ENCODE assay signal across 23 cellular contexts in the genomic region with DNA sequence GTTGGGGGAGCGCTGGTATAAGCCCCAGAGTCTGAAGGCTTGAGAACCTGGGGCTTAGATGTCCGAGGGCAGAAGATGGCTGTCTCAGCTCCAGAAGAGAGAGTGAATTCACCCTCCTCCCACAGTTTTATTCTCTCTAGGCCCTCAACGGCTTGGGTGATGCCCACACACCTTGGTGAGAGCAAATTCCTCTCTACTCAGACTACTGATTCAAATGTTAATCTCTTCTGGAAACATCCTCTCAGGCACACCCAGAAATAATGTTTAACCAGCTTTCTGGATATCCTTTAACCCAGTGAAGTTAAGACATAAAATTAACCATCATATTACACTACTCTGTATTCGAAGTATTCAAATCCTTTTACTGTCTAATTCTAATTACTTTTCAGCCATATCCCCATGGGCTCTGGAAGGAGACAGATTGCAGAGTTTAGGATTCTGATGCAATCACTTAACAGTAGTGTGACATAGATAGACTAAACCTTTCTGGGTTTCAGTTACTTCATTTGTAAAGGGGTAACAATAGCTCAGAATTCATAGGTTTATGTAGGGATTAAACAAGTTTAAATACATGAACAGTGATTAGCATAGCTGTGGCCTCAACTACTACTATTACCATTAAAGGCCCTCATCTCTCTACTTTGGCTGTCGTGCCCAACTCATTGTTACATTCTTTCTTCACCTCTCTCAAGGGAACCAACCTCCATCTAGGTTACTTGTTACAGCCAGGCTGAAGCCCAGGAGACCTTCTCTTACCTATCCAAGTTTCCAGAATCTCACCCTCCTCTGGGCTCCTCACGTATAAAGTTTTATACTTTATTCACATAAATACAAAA. TPM values are rescaled to one million over a fixed set of nuclear protein-coding genes. Genes with fewer than 3 reads are reported as not detected.
A peak's percentile ranks its signal among the peaks of the same experiment; 100 is the strongest.
DNase-seq lines count a peak whose midpoint lies in the region; ATAC-seq and TF ChIP-seq lines count a peak whose summit lies in the region.
"Had no signal": no experiment of that assay in that cellular context is flagged by ENCODE, and none has a peak within 500 bp of the region (broad histone marks: within the 10 kb centered on the region; RNA-seq: fewer than 3 reads in every experiment).

No MANE protein-coding gene starts in this region.

- no peaks in the 10 kb centered on the region for H3K9me2 ChIP-seq in GM23338 (ENCODE audit: insufficient read depth)

- no peak overlapping the region for H3K27ac ChIP-seq in GM23338 (ENCODE audit: low read depth)
- H3K27ac ChIP-seq in osteoblast (ENCODE audit: low read depth, low read length) = no peak overlapping the region
- H3K27ac ChIP-seq: BLaER1 treated with 17β-estradiol and CSF1 and Interleukin-3, amounts not matched to agents 10 nM and 100 nM; brain microvascular endothelial cell; dorsolateral prefrontal cortex; prostate gland had no signal

- H3K4me3 ChIP-seq in GM23338 (no peak overlapping the region), fibroblast of mammary gland (ENCODE audit: control insufficient read depth, low read depth, low read length) (no peak overlapping the region), osteoblast (ENCODE audit: insufficient read depth, low read length) (no peak overlapping the region)
- H3K4me3 ChIP-seq: BLaER1 treated with 17β-estradiol and CSF1 and Interleukin-3, amounts not matched to agents 10 nM and 100 nM; dorsolateral prefrontal cortex; prostate gland; smooth muscle cell had no signal

- no peaks in the 10 kb centered on the region for H3F3A ChIP-seq in GM23338 (replicated peaks; ENCODE audit: low read depth)

- 0 out of 2 replicates have a peak overlapping the region, but pooled peaks have one; percentile 8 for H3K4me2 ChIP-seq in GM23338
- H3K4me2 ChIP-seq in osteoblast (ENCODE audit: insufficient read depth, low read length) = no peak overlapping the region
- H3K4me2 ChIP-seq: BLaER1 treated with 17β-estradiol and CSF1 and Interleukin-3, amounts not matched to agents 10 nM and 100 nM; smooth muscle cell had no signal

- peak; percentile 30 for DNase-seq in GM23338 (ENCODE audit: low spot score)
- peak; percentile 27 for DNase-seq in NCI-H82 treated with DMSO at 0.1 percent for 48 hours (lab: John Stamatoyannopoulos, UW; ENCODE audit: unreplicated experiment)
- DNase-seq in fibroblast of mammary gland (ENCODE audit: low read depth) = peak; percentile 11
- no peak for DNase-seq in osteoblast (ENCODE audit: insufficient read length, low spot score, missing footprints)
- no peak for DNase-seq in NCI-H774 (lab: John Stamatoyannopoulos, UW)
- DNase-seq in type B pancreatic cell (ENCODE audit: extremely low spot score, unreplicated experiment) = no peak
- no peak for DNase-seq in T-helper 9 cell
- DNase-seq: activated B cell treated with CpG ODN at 0.5 μM for 24 hours; activated CD4-positive, alpha-beta memory T cell treated with anti-CD3 and anti-CD28 coated beads, Interleukin-2, amount 10 ng/mL, durations not matched to agents 7 days and 5 days; activated T-cell treated with anti-CD3 and anti-CD28 coated beads, Interleukin-2, amount 50 U/mL, for 48 hours; brain microvascular endothelial cell; dorsolateral prefrontal cortex; mammary epithelial cell; naive thymus-derived CD8-positive, alpha-beta T cell; NCI-H1694 treated with DMSO at 0.1 percent for 48 hours; NCI-H446 treated with DMSO at 0.1 percent for 48 hours; stimulated activated CD4-positive, alpha-beta T cell treated with anti-CD3 and anti-CD28 coated beads, Interleukin-4, amount 100 ng/mL, for 24 hours; substantia nigra; T-helper 2 cell had no signal

- H3K36me3 Mint-ChIP-seq in GM23338 (ENCODE audit: low read depth) (peaks cover 3% of the 10 kb centered on the region; the same call in 1 of the 3 replicates), type B pancreatic cell (no peaks in the 10 kb centered on the region)
- H3K36me3 Mint-ChIP-seq: activated naive CD8-positive, alpha-beta T cell had no signal

- H4K20me1 ChIP-seq in GM23338 (replicated peaks; ENCODE audit: insufficient read depth) = no peaks in the 10 kb centered on the region
- no peaks in the 10 kb centered on the region for H4K20me1 ChIP-seq in osteoblast (ENCODE audit: insufficient read depth, low read length)
- H4K20me1 ChIP-seq: BLaER1 treated with 17β-estradiol and CSF1 and Interleukin-3, amounts not matched to agents 10 nM and 100 nM had no signal

- ATAC-seq in GM23338 = peak; percentile 42; the same call in 1 of the 3 replicates
- ATAC-seq: naive thymus-derived CD8-positive, alpha-beta T cell had no signal

- H3K27me3 Mint-ChIP-seq in GM23338 (ENCODE audit: insufficient read depth, low read depth, poor library complexity) (peaks cover 11% of the 10 kb centered on the region), type B pancreatic cell (no peaks in the 10 kb centered on the region)

- no peaks in the 10 kb centered on the region for H3K9me3 ChIP-seq in osteoblast (ENCODE audit: low read depth, low read length)
- H3K9me3 ChIP-seq: prostate gland had no signal

- H3K27me3 ChIP-seq in GM23338 (ENCODE audit: insufficient read depth) (no peaks in the 10 kb centered on the region), osteoblast (ENCODE audit: insufficient read depth, low read length) (no peaks in the 10 kb centered on the region)
- H3K27me3 ChIP-seq: BLaER1 treated with 17β-estradiol and CSF1 and Interleukin-3, amounts not matched to agents 10 nM and 100 nM; brain microvascular endothelial cell had no signal

- H3K36me3 ChIP-seq in GM23338 (ENCODE audit: insufficient read depth) (no peaks in the 10 kb centered on the region), osteoblast (ENCODE audit: insufficient read depth, low read length) (no peaks in the 10 kb centered on the region)
- H3K36me3 ChIP-seq: BLaER1 treated with 17β-estradiol and CSF1 and Interleukin-3, amounts not matched to agents 10 nM and 100 nM; brain microvascular endothelial cell; prostate gland had no signal

- H3K79me2 ChIP-seq in GM23338 (replicated peaks; ENCODE audit: insufficient read depth) = no peaks in the 10 kb centered on the region
- H3K79me2 ChIP-seq in osteoblast (ENCODE audit: insufficient read depth, low read length) = no peaks in the 10 kb centered on the region

- H3K4me1 ChIP-seq in GM23338 (ENCODE audit: insufficient read depth) (peaks cover 10% of the 10 kb centered on the region; the same call in 1 of the 2 replicates), osteoblast (ENCODE audit: insufficient read depth, low read length) (no peaks in the 10 kb centered on the region)
- H3K4me1 ChIP-seq: prostate gland had no signal

- H2AFZ ChIP-seq in GM23338 (no peak overlapping the region), osteoblast (ENCODE audit: low read length) (peak overlapping the region; percentile 25)

- H3K9me3 Mint-ChIP-seq in GM23338 (no peaks in the 10 kb centered on the region), type B pancreatic cell (no peaks in the 10 kb centered on the region)
- H3K9me3 Mint-ChIP-seq: activated B cell treated with CpG ODN at 0.5 μM for 24 hours; activated CD4-positive, alpha-beta memory T cell treated with anti-CD3 and anti-CD28 coated beads, Interleukin-2, amount 10 ng/mL, durations not matched to agents 7 days and 5 days; naive thymus-derived CD8-positive, alpha-beta T cell had no signal

- H3K4me1 Mint-ChIP-seq in GM23338 = peaks cover 36% of the 10 kb centered on the region
- H3K4me1 Mint-ChIP-seq in type B pancreatic cell (ENCODE audit: unreplicated experiment) = no peaks in the 10 kb centered on the region
- H3K4me1 Mint-ChIP-seq: activated B cell treated with CpG ODN at 0.5 μM for 24 hours; activated CD4-positive, alpha-beta memory T cell treated with anti-CD3 and anti-CD28 coated beads, Interleukin-2, amount 10 ng/mL, durations not matched to agents 7 days and 5 days; naive thymus-derived CD8-positive, alpha-beta T cell had no signal

- H3K4me3 Mint-ChIP-seq in GM23338 (no peak overlapping the region), type B pancreatic cell (no peak overlapping the region)
- H3K4me3 Mint-ChIP-seq: activated B cell treated with CpG ODN at 0.5 μM for 24 hours; activated CD4-positive, alpha-beta memory T cell treated with anti-CD3 and anti-CD28 coated beads, Interleukin-2, amount 10 ng/mL, durations not matched to agents 7 days and 5 days; activated naive CD8-positive, alpha-beta T cell; naive thymus-derived CD8-positive, alpha-beta T cell had no signal

- TF ChIP-seq CTCF in GM23338 (conservative IDR thresholded peaks at IDR 0.05; ENCODE audit: low read depth in 2 of 2) = no peak
- no peak for TF ChIP-seq CTCF in fibroblast of mammary gland (conservative IDR thresholded peaks at IDR 0.05; ENCODE audit: control insufficient read depth, insufficient read depth, low read depth, low read length)
- TF ChIP-seq CTCF in osteoblast (IDR thresholded peaks at IDR 0.05; ENCODE audit: extremely low read depth, low read depth, low read length) = no peak
- TF ChIP-seq CTCF in type B pancreatic cell (conservative IDR thresholded peaks at IDR 0.05) = no peak

- H3K27ac Mint-ChIP-seq in GM23338 = peak overlapping the region; percentile 14; the same call in 1 of the 2 replicates
- H3K27ac Mint-ChIP-seq in type B pancreatic cell = no peak overlapping the region
- H3K27ac Mint-ChIP-seq: activated B cell treated with CpG ODN at 0.5 μM for 24 hours; activated CD4-positive, alpha-beta memory T cell treated with anti-CD3 and anti-CD28 coated beads, Interleukin-2, amount 10 ng/mL, durations not matched to agents 7 days and 5 days; activated naive CD8-positive, alpha-beta T cell; naive thymus-derived CD8-positive, alpha-beta T cell had no signal

TF ChIP-seq in GM23338, 12 proteins besides CTCF, POLR2A, EP300 and RAD21 (continues in another document):
- TF ChIP-seq NANOG (IDR thresholded peaks at IDR 0.05; ENCODE audit: borderline replicate concordance) = no peak

RNA-seq across cellular contexts. Expression of a gene that starts 25.7 kb away (rescaled TPM):
- total RNA-seq in GM23338 (2014; rRNA removed; shearing (Covaris generic)) = 34.6 and 48.1 TPM in 2 replicates
- polyA plus RNA-seq in GM23338 (2016; fragmentation: Nextera tagmentation; extraction: Ambion mirVana) = 20.6 and 29.2 TPM in 2 replicates
- total RNA-seq in osteoblast = 55.7 and 56.9 TPM in 2 replicates
- total RNA-seq in type B pancreatic cell (ENCODE audit: low replicate concordance) = 32.5 and 40.3 TPM in 2 replicates

RNA-seq across cellular contexts. Expression of a gene that starts 43.2 kb away (rescaled TPM):
- 12.1 and 12.7 TPM in 2 replicates for total RNA-seq in GM23338 (2014; rRNA removed; shearing (Covaris generic))
- 11.5 and 12.3 TPM in 2 replicates for polyA plus RNA-seq in GM23338 (2016; fragmentation: Nextera tagmentation; extraction: Ambion mirVana)
- total RNA-seq in osteoblast = 37.6 and 45.1 TPM in 2 replicates
- 13.2 and 21.7 TPM in 2 replicates for total RNA-seq in type B pancreatic cell (ENCODE audit: low replicate concordance)

Comparison
In these comparisons a context has a peak if more than half of its experiments do, and no peak if none do; other contexts are left out.
1. DNase-seq: peak in GM23338 (single experiment), NCI-H82 treated with DMSO at 0.1 percent for 48 hours (single experiment) and fibroblast of mammary gland (single experiment); none in osteoblast (single experiment), NCI-H774 (single experiment), type B pancreatic cell (single experiment) and T-helper 9 cell (single experiment).